In genomic region chr1:20089328-20090077, GRCh38 we compare ENCODE assay signal across 1 cellular context.
TF ChIP-seq lines count a peak whose summit lies in the region.

No MANE protein-coding gene starts in this region.

TF ChIP-seq in GM12878, 131 proteins besides CTCF, POLR2A, EP300 and RAD21:
- no peak for TF ChIP-seq IKZF2 (IDR thresholded peaks at IDR 0.05)
- no peak for TF ChIP-seq PRDM15 (CRISPR knock-in tag; IDR thresholded peaks at IDR 0.05)
- no peak for TF ChIP-seq CBX3 (IDR thresholded peaks at IDR 0.05; ENCODE audit: borderline replicate concordance, low read depth)
- no peak for TF ChIP-seq SP1 (IDR thresholded peaks at IDR 0.05; ENCODE audit: low read depth, low read length)
- peak; percentile 57 for TF ChIP-seq SIX5 (IDR thresholded peaks at IDR 0.05; ENCODE audit: low read depth, low read length, severe bottlenecking)
- 0 out of 2 replicates have a peak, but pooled peaks have one; percentile 39 for TF ChIP-seq HCFC1 (IDR thresholded peaks at IDR 0.05; ENCODE audit: low read length)
